ENCODE assay signal across 8 cellular contexts in genomic region chr5:170603578-170604565, GRCh38.
DNase-seq lines count a peak whose midpoint lies in the region; ATAC-seq and TF ChIP-seq lines count a peak whose summit lies in the region.

No MANE protein-coding gene starts in this region.

- no peaks in the 10 kb centered on the region for H3K4me1 ChIP-seq in Peyer's patch

- ATAC-seq in HG03442 (IDR thresholded peaks at IDR 0.05; ENCODE audit: unreplicated experiment): peak; percentile 58
- no peak for ATAC-seq in HG03457 (IDR thresholded peaks at IDR 0.05; ENCODE audit: unreplicated experiment)

- H3K4me3 ChIP-seq in GM06990 (replicated peaks; ENCODE audit: low read depth, low read length): no peak overlapping the region
- H3K4me3 ChIP-seq in Peyer's patch: no peak overlapping the region
- H3K4me3 ChIP-seq in astrocyte of the cerebellum (ENCODE audit: low read depth, low read length): no peak overlapping the region

- no peaks in the 10 kb centered on the region for H3K9me3 ChIP-seq in Peyer's patch

- H3K27ac ChIP-seq in 22Rv1 (no peak overlapping the region), Peyer's patch (no peak overlapping the region)

- in situ Hi-C loops in astrocyte of the cerebellum (cut with HindIII; ENCODE audit: low sequenced_read_pairs): no loop called here

- no peaks in the 10 kb centered on the region; the same call in 1 of the 2 replicates for H3K27me3 ChIP-seq in GM06990 (replicated peaks; ENCODE audit: control insufficient read depth, insufficient read depth, low read length)
- no peaks in the 10 kb centered on the region for H3K27me3 ChIP-seq in Peyer's patch

- TF ChIP-seq POLR2A in Peyer's patch (IDR thresholded peaks at IDR 0.05): no peak

- TF ChIP-seq CTCF in 22Rv1 (IDR thresholded peaks at IDR 0.05) (peak; percentile 84), GM06990 (IDR thresholded peaks at IDR 0.05; ENCODE audit: insufficient read depth, low read length, poor library complexity, severe bottlenecking) (peak; percentile 70), Peyer's patch (IDR thresholded peaks at IDR 0.05) (peak in 4 of 6 experiments; percentile 42 to 52 (median 43)), astrocyte of the cerebellum (IDR thresholded peaks at IDR 0.05; ENCODE audit: low read depth, low read length, missing control alignments) (peak; percentile 87)

- H3K36me3 ChIP-seq in GM06990 (ENCODE audit: control insufficient read depth, insufficient read depth, low read length): no peaks in the 10 kb centered on the region
- no peaks in the 10 kb centered on the region for H3K36me3 ChIP-seq in Peyer's patch

- DNase-seq in GM06990 (ENCODE audit: extremely low read depth, insufficient read length) (no peak), Peyer's patch (no peak), astrocyte of the cerebellum (ENCODE audit: low read depth) (peak; percentile 20), islet precursor cell (peak; percentile 83)
- peak; percentile 8 to 56 (median 17) for DNase-seq in stimulated activated CD4-positive, alpha-beta T cell treated with anti-CD3 and anti-CD28 coated beads, TNF-alpha, amount 100 ng/mL, for 24 hours (ENCODE audit: low read depth in 3 of 3)

Comparison
In these comparisons a context has a peak if more than half of its experiments do, and no peak if none do; other contexts are left out.
1. DNase-seq: peak in astrocyte of the cerebellum (single experiment), islet precursor cell (single experiment) and stimulated activated CD4-positive, alpha-beta T cell treated with anti-CD3 and anti-CD28 coated beads, TNF-alpha, amount 100 ng/mL, for 24 hours (3 of 3); none in GM06990 (single experiment) and Peyer's patch (0 of 3).
2. Peak in every context shown above with its lines, with median percentiles within 50 percentile points of each other: CTCF ChIP-seq.